In the genomic region with DNA sequence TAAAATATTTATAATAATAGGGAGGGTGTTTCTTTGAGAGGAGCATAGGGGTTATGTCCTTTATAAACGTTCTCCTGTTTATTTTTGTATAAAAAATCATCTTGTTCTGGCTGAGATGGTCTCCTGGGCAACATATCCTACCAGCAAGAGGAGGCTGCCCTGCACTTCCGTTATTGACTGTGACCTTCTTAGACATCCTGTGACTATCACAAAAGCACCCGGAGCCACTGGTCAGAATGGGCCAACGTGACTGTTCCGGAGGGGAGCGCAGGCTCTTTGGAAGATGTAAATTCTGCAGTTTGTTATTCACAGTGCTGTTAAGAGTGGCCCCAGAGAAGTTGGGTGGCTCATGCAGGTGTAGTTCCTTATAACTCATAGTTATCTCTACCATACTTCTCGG, we compare ENCODE assay signal across 16 cellular contexts.
"Had no signal": no experiment of that assay in that cellular context is flagged by ENCODE, and none has a peak within 500 bp of the region (broad histone marks: within the 10 kb centered on the region; RNA-seq: fewer than 3 reads in every experiment).

No MANE protein-coding gene starts in this region.

- H3K36me3 Mint-ChIP-seq: natural killer cell had no signal

- H3K27ac Mint-ChIP-seq: memory B cell, mesothelial cell of epicardium, natural killer cell, progenitor cell of endocrine pancreas had no signal

- DNase-seq: central memory CD4-positive, alpha-beta T cell; islet precursor cell; left ventricle myocardium inferior; lower lobe of right lung; natural killer cell; nucleus accumbens; pancreas; stimulated activated CD4-positive, alpha-beta T cell treated with anti-CD3 and anti-CD28 coated beads, Interleukin-12 subunit alpha, Interleukin-12 subunit beta, amount 100 ng/mL, for 4 hours; stimulated activated naive CD4-positive, alpha-beta T cell; trophoblast cell had no signal

- H3K4me1 ChIP-seq: left ventricle myocardium inferior, lower lobe of right lung, pancreas had no signal

- H3K4me3 Mint-ChIP-seq: memory B cell, mesothelial cell of epicardium, natural killer cell, neural progenitor cell had no signal

- H3K4me1 Mint-ChIP-seq: memory B cell, natural killer cell had no signal

- H3K27me3 Mint-ChIP-seq: progenitor cell of endocrine pancreas had no signal

- H3K9me3 ChIP-seq: lower lobe of right lung, pancreas had no signal

- H3K27ac ChIP-seq: left ventricle myocardium inferior, lower lobe of right lung, neural progenitor cell, pancreas, skin epidermis had no signal

- H3K4me3 ChIP-seq: left ventricle myocardium inferior, lower lobe of right lung, neural progenitor cell, pancreas, skin epidermis had no signal

- ATAC-seq: lower lobe of right lung, natural killer cell, pancreas, sciatic nerve had no signal

- H3K36me3 ChIP-seq: left ventricle myocardium inferior, lower lobe of right lung, neural progenitor cell had no signal

- H3K9ac ChIP-seq: neural progenitor cell had no signal

- H3K27me3 ChIP-seq: neural progenitor cell, pancreas had no signal
